Comparison of ENCODE assay signal across 1 cellular context in the genomic region with DNA sequence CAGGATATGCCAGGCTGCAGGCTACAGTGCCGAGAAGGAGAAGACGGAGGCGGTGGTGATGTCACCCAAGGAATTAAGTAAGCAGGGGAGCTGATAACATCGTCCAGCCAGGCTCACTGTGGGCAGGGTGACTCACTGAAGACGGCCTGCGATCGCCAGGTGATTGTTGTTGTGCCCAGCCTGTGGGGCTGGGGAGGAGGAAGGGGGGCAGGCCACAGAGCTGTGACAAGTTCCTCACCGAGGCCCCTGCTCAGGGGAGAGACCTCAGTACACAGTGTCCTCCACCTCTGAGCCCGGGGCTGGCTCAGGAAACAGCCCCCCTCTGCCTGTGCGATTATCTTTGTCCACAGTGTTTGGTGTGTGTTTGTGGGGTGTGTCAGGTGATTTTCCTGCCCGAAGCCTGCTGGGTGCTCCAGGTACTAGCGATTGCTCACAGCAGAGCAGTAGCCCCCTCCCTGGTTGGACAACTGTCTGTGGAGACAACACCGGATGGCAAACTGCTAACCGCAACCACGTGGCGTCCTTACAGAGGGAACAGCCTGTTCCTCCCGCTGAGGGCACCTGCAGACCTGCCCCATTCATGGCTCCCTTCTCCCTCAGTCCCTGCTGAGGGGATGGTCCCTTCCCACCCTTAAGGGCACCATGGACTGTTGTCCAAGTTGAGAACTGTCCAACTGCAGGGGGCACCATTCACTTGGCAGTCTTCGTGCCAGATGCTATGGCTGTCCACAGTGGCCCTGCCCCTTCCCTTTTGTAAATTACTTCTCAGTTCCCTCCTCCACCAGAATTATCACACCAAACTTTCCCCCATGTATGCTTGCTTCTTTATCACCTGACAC.
TF ChIP-seq lines count a peak whose summit lies in the region.

No MANE protein-coding gene starts in this region.

TF ChIP-seq in K562, 482 proteins besides CTCF, POLR2A, EP300 and RAD21 (continued from another document):
- TF ChIP-seq, protein P1, sequence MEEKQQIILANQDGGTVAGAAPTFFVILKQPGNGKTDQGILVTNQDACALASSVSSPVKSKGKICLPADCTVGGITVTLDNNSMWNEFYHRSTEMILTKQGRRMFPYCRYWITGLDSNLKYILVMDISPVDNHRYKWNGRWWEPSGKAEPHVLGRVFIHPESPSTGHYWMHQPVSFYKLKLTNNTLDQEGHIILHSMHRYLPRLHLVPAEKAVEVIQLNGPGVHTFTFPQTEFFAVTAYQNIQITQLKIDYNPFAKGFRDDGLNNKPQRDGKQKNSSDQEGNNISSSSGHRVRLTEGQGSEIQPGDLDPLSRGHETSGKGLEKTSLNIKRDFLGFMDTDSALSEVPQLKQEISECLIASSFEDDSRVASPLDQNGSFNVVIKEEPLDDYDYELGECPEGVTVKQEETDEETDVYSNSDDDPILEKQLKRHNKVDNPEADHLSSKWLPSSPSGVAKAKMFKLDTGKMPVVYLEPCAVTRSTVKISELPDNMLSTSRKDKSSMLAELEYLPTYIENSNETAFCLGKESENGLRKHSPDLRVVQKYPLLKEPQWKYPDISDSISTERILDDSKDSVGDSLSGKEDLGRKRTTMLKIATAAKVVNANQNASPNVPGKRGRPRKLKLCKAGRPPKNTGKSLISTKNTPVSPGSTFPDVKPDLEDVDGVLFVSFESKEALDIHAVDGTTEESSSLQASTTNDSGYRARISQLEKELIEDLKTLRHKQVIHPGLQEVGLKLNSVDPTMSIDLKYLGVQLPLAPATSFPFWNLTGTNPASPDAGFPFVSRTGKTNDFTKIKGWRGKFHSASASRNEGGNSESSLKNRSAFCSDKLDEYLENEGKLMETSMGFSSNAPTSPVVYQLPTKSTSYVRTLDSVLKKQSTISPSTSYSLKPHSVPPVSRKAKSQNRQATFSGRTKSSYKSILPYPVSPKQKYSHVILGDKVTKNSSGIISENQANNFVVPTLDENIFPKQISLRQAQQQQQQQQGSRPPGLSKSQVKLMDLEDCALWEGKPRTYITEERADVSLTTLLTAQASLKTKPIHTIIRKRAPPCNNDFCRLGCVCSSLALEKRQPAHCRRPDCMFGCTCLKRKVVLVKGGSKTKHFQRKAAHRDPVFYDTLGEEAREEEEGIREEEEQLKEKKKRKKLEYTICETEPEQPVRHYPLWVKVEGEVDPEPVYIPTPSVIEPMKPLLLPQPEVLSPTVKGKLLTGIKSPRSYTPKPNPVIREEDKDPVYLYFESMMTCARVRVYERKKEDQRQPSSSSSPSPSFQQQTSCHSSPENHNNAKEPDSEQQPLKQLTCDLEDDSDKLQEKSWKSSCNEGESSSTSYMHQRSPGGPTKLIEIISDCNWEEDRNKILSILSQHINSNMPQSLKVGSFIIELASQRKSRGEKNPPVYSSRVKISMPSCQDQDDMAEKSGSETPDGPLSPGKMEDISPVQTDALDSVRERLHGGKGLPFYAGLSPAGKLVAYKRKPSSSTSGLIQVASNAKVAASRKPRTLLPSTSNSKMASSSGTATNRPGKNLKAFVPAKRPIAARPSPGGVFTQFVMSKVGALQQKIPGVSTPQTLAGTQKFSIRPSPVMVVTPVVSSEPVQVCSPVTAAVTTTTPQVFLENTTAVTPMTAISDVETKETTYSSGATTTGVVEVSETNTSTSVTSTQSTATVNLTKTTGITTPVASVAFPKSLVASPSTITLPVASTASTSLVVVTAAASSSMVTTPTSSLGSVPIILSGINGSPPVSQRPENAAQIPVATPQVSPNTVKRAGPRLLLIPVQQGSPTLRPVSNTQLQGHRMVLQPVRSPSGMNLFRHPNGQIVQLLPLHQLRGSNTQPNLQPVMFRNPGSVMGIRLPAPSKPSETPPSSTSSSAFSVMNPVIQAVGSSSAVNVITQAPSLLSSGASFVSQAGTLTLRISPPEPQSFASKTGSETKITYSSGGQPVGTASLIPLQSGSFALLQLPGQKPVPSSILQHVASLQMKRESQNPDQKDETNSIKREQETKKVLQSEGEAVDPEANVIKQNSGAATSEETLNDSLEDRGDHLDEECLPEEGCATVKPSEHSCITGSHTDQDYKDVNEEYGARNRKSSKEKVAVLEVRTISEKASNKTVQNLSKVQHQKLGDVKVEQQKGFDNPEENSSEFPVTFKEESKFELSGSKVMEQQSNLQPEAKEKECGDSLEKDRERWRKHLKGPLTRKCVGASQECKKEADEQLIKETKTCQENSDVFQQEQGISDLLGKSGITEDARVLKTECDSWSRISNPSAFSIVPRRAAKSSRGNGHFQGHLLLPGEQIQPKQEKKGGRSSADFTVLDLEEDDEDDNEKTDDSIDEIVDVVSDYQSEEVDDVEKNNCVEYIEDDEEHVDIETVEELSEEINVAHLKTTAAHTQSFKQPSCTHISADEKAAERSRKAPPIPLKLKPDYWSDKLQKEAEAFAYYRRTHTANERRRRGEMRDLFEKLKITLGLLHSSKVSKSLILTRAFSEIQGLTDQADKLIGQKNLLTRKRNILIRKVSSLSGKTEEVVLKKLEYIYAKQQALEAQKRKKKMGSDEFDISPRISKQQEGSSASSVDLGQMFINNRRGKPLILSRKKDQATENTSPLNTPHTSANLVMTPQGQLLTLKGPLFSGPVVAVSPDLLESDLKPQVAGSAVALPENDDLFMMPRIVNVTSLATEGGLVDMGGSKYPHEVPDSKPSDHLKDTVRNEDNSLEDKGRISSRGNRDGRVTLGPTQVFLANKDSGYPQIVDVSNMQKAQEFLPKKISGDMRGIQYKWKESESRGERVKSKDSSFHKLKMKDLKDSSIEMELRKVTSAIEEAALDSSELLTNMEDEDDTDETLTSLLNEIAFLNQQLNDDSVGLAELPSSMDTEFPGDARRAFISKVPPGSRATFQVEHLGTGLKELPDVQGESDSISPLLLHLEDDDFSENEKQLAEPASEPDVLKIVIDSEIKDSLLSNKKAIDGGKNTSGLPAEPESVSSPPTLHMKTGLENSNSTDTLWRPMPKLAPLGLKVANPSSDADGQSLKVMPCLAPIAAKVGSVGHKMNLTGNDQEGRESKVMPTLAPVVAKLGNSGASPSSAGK (IDR thresholded peaks at IDR 0.05) = peak; percentile 69
- TF ChIP-seq RNF2 (IDR thresholded peaks at IDR 0.05) (no peak), CBFB (CRISPR knock-in tag; IDR thresholded peaks at IDR 0.05) (peak; percentile 51; the same call in 1 of the 2 replicates), NR3C1 (CRISPR knock-in tag; IDR thresholded peaks at IDR 0.05) (peak; percentile 43; the same call in 1 of the 2 replicates), ZNF586 (CRISPR knock-in tag; conservative IDR thresholded peaks at IDR 0.05) (no peak), ATF7 (IDR thresholded peaks at IDR 0.05) (peak; percentile 89), DDX20 (tag; IDR thresholded peaks at IDR 0.05; ENCODE audit: low read depth) (no peak), ZNF384 (IDR thresholded peaks at IDR 0.05; ENCODE audit: low read depth, low read length) (no peak), ARHGAP35 (IDR thresholded peaks at IDR 0.05; ENCODE audit: partially characterized antibody) (no peak), FOS (IDR thresholded peaks at IDR 0.05; ENCODE audit: extremely low read depth, insufficient read length) (peak; percentile 28), PRMT5 (CRISPR knock-in tag; IDR thresholded peaks at IDR 0.05) (no peak), PCBP2 (IDR thresholded peaks at IDR 0.05; ENCODE audit: low read depth, low read length, poor library complexity, severe bottlenecking) (no peak), CEBPB (tag; IDR thresholded peaks at IDR 0.05) (0 out of 2 replicates have a peak, but pooled peaks have one; percentile 41), ZKSCAN1 (IDR thresholded peaks at IDR 0.05; ENCODE audit: low read depth, low read length) (0 out of 2 replicates have a peak, but pooled peaks have one; percentile 13), SRSF3 (IDR thresholded peaks at IDR 0.05; ENCODE audit: insufficient read depth, low read length) (no peak), SP1 (CRISPR knock-in tag; IDR thresholded peaks at IDR 0.05) (peak; percentile 51; the same call in 1 of the 2 replicates), TRIM28 (IDR thresholded peaks at IDR 0.05) (peak; percentile 86), NR4A1 (CRISPR knock-in tag; IDR thresholded peaks at IDR 0.05) (no peak), NR4A1 (tag; IDR thresholded peaks at IDR 0.05) (no peak), ARNT (IDR thresholded peaks at IDR 0.05) (no peak), EGR1 (conservative IDR thresholded peaks at IDR 0.05) (peak; percentile 77), SETDB1 (IDR thresholded peaks at IDR 0.05; ENCODE audit: low read length) (no peak), DPF2 (IDR thresholded peaks at IDR 0.05) (peak; percentile 87), U2AF1 (optimal IDR thresholded peaks at IDR 0.05; ENCODE audit: low read depth, low read length) (no peak), PPARD (CRISPR knock-in tag; IDR thresholded peaks at IDR 0.05) (no peak)
- TF ChIP-seq, protein P2, sequence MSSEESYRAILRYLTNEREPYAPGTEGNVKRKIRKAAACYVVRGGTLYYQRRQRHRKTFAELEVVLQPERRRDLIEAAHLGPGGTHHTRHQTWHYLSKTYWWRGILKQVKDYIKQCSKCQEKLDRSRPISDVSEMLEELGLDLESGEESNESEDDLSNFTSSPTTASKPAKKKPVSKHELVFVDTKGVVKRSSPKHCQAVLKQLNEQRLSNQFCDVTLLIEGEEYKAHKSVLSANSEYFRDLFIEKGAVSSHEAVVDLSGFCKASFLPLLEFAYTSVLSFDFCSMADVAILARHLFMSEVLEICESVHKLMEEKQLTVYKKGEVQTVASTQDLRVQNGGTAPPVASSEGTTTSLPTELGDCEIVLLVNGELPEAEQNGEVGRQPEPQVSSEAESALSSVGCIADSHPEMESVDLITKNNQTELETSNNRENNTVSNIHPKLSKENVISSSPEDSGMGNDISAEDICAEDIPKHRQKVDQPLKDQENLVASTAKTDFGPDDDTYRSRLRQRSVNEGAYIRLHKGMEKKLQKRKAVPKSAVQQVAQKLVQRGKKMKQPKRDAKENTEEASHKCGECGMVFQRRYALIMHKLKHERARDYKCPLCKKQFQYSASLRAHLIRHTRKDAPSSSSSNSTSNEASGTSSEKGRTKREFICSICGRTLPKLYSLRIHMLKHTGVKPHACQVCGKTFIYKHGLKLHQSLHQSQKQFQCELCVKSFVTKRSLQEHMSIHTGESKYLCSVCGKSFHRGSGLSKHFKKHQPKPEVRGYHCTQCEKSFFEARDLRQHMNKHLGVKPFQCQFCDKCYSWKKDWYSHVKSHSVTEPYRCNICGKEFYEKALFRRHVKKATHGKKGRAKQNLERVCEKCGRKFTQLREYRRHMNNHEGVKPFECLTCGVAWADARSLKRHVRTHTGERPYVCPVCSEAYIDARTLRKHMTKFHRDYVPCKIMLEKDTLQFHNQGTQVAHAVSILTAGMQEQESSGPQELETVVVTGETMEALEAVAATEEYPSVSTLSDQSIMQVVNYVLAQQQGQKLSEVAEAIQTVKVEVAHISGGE (CRISPR knock-in tag; IDR thresholded peaks at IDR 0.05) = no peak
- TF ChIP-seq, protein P3, sequence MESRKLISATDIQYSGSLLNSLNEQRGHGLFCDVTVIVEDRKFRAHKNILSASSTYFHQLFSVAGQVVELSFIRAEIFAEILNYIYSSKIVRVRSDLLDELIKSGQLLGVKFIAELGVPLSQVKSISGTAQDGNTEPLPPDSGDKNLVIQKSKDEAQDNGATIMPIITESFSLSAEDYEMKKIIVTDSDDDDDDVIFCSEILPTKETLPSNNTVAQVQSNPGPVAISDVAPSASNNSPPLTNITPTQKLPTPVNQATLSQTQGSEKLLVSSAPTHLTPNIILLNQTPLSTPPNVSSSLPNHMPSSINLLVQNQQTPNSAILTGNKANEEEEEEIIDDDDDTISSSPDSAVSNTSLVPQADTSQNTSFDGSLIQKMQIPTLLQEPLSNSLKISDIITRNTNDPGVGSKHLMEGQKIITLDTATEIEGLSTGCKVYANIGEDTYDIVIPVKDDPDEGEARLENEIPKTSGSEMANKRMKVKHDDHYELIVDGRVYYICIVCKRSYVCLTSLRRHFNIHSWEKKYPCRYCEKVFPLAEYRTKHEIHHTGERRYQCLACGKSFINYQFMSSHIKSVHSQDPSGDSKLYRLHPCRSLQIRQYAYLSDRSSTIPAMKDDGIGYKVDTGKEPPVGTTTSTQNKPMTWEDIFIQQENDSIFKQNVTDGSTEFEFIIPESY (CRISPR knock-in tag; IDR thresholded peaks at IDR 0.05) = peak; percentile 97
- TF ChIP-seq, protein P4, sequence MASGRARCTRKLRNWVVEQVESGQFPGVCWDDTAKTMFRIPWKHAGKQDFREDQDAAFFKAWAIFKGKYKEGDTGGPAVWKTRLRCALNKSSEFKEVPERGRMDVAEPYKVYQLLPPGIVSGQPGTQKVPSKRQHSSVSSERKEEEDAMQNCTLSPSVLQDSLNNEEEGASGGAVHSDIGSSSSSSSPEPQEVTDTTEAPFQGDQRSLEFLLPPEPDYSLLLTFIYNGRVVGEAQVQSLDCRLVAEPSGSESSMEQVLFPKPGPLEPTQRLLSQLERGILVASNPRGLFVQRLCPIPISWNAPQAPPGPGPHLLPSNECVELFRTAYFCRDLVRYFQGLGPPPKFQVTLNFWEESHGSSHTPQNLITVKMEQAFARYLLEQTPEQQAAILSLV (tag; IDR thresholded peaks at IDR 0.05) = no peak
- TF ChIP-seq, protein P5, sequence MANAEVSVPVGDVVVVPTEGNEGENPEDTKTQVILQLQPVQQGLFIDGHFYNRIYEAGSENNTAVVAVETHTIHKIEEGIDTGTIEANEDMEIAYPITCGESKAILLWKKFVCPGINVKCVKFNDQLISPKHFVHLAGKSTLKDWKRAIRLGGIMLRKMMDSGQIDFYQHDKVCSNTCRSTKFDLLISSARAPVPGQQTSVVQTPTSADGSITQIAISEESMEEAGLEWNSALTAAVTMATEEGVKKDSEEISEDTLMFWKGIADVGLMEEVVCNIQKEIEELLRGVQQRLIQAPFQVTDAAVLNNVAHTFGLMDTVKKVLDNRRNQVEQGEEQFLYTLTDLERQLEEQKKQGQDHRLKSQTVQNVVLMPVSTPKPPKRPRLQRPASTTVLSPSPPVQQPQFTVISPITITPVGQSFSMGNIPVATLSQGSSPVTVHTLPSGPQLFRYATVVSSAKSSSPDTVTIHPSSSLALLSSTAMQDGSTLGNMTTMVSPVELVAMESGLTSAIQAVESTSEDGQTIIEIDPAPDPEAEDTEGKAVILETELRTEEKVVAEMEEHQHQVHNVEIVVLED (CRISPR knock-in tag; IDR thresholded peaks at IDR 0.05) = no peak
- TF ChIP-seq, protein P6, sequence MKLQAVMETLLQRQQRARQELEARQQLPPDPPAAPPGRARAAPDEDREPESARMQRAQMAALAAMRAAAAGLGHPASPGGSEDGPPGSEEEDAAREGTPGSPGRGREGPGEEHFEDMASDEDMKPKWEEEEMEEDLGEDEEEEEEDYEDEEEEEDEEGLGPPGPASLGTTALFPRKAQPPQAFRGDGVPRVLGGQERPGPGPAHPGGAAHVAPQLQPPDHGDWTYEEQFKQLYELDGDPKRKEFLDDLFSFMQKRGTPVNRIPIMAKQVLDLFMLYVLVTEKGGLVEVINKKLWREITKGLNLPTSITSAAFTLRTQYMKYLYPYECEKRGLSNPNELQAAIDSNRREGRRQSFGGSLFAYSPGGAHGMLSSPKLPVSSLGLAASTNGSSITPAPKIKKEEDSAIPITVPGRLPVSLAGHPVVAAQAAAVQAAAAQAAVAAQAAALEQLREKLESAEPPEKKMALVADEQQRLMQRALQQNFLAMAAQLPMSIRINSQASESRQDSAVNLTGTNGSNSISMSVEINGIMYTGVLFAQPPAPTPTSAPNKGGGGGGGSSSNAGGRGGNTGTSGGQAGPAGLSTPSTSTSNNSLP (IDR thresholded peaks at IDR 0.05; ENCODE audit: borderline replicate concordance, low read depth, low read length) = no peak
